ENCODE assay signal across 9 cellular contexts in the genomic region with DNA sequence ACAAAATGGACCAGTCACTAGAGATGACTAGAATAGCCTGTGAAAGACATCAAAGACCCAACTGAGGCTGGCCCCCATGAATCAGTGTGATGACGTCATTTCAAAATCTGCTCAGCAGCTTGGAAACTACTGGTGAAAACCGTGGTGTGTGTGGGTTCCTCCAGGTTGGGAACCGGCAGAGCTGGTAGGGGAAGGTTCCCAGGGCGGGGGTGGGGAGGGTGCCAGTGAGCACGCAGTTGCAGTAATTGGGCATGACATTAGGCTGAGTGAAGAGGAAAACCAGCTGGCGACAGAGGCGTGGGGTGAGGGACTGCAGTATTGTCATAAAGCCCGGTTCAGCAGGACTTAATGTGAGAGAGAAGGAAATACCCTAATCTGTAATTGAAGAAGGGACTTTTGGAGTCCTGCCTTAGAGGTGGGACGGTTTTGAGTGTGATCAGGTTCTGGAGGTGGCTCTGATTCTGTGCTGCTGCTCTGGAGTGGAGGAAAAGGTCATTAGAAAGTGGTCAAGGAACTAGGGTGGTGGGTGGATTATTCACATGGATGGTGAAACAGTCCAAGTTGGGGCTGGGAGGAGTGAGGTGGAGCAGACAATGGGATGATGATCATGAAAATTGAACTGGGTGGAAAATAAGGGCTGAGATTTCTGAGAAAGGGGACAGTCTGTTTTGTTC. TPM values are rescaled to one million over a fixed set of nuclear protein-coding genes. Genes with fewer than 3 reads are reported as not detected.
DNase-seq lines count a peak whose midpoint lies in the region; ATAC-seq, FAIRE-seq and TF ChIP-seq lines count a peak whose summit lies in the region.
"Had no signal": no experiment of that assay in that cellular context is flagged by ENCODE, and none has a peak within 500 bp of the region (broad histone marks: within the 10 kb centered on the region; RNA-seq: fewer than 3 reads in every experiment).

No MANE protein-coding gene starts in this region.

- H2AFZ ChIP-seq in GM12878 (ENCODE audit: control insufficient read depth, low read depth, low read length): peak overlapping the region; percentile 46; the same call in 1 of the 2 replicates
- H2AFZ ChIP-seq in neural progenitor cell (replicated peaks): no peak overlapping the region

- TF ChIP-seq EP300 in GM12878 (IDR thresholded peaks at IDR 0.05; ENCODE audit: borderline replicate concordance in 1 of 2, control insufficient read depth in 1 of 2, low read depth in 2 of 2, low read length in 2 of 2): peak in 1 of 2 experiments; percentile 16; a peak in 1 of 4 replicates

- CTCF ChIA-PET in Calu3 (lab: Charles Lee) (interaction anchor here (0.9 to 2.7 kb wide), 3 partner anchors 213 to 395 kb away, joined by 3 to 34 read pairs (median 4); no protein-coding TSS in a partner anchor), GM12878 (lab: Yijun Ruan, JAX) (interaction anchor here (0.5 to 6.7 kb wide), 29 partner anchors 12 to 739 kb away, joined by 3 to 217 read pairs (median 3); partner anchors contain the start of gene PLEKHG1)

- intact Hi-C loops in Calu3 (cut with micrococcal nuclease; ENCODE audit: unreplicated experiment) (loop anchor here (5.0 to 10.0 kb wide), 4 partner anchors 91 to 321 kb away; no protein-coding TSS in a partner anchor), GM12878 (cut with micrococcal nuclease; ENCODE audit: unreplicated experiment) (loop anchor here (1.0 to 10.0 kb wide), 4 partner anchors 93 to 879 kb away; no protein-coding TSS in a partner anchor)

- H3K27ac ChIP-seq in GM12878 (ENCODE audit: control insufficient read depth, insufficient read depth) (peak overlapping the region; percentile 79), neural progenitor cell (no peak overlapping the region)
- H3K27ac ChIP-seq: HL-60 had no signal

- RAD21 ChIA-PET in GM12878 (lab: Charles Lee; ENCODE audit: unreplicated experiment): interaction anchor here (0.6 to 5.5 kb wide), 23 partner anchors 11 to 733 kb away, joined by 3 to 130 read pairs (median 4); no protein-coding TSS in a partner anchor

- H3K4me3 ChIP-seq in GM12878: no peak overlapping the region
- no peak overlapping the region for H3K4me3 ChIP-seq in neural progenitor cell

- H3K4me2 ChIP-seq in GM12878 (ENCODE audit: control insufficient read depth, insufficient read depth) (peak overlapping the region; percentile 52), neural progenitor cell (no peak overlapping the region)

- H3F3A ChIP-seq in neural progenitor cell (ENCODE audit: low read depth): no peaks in the 10 kb centered on the region

- peak; percentile 86 for FAIRE-seq in GM12878 (lab: Jason Lieb, UNC)

- 0 out of 2 replicates have a peak, but pooled peaks have one; percentile 9 for TF ChIP-seq RAD21 in GM12878 (IDR thresholded peaks at IDR 0.05; ENCODE audit: insufficient read depth, low read depth, low read length)

- H3K9ac ChIP-seq in GM12878 (ENCODE audit: control insufficient read depth, insufficient read depth, low read length) (peak overlapping the region; percentile 54; the same call in 1 of the 2 replicates), neural progenitor cell (no peak overlapping the region)

- DNase-seq in Calu3: peak; percentile 9
- peak; percentile 78 for DNase-seq in GM12878 (ENCODE audit: low read depth, low spot score)
- DNase-seq in neural progenitor cell (ENCODE audit: low spot score): no peak
- DNase-seq in hippocampal formation (lab: John Stamatoyannopoulos, UW): no peak
- DNase-seq in activated gamma-delta T cell (lab: John Stamatoyannopoulos, UW): no peak
- DNase-seq in NCI-H1105 treated with DMSO at 0.1 percent for 48 hours (lab: John Stamatoyannopoulos, UW): no peak

- peaks cover 28% of the 10 kb centered on the region for H3K4me1 Mint-ChIP-seq in Calu3 (ENCODE audit: low read depth, unreplicated experiment)
- H3K4me1 Mint-ChIP-seq in neural progenitor cell: peaks cover 20% of the 10 kb centered on the region

- in situ Hi-C loops in GM12878 (cut with MboI): loop anchor here (5.0 to 10.0 kb wide), 4 partner anchors 396 to 879 kb away; no protein-coding TSS in a partner anchor

- TF ChIP-seq POLR2A in GM12878 (IDR thresholded peaks at IDR 0.05; ENCODE audit: low read depth, low read length): no peak

- H3K9me3 Mint-ChIP-seq in Calu3 (ENCODE audit: low read depth, unreplicated experiment) (no peaks in the 10 kb centered on the region), neural progenitor cell (no peaks in the 10 kb centered on the region)

- peaks cover 19% of the 10 kb centered on the region for H3K4me1 ChIP-seq in GM12878 (ENCODE audit: control insufficient read depth, insufficient read depth, low read length)
- H3K4me1 ChIP-seq in neural progenitor cell: no peaks in the 10 kb centered on the region

- no peaks in the 10 kb centered on the region; a peak in 2 of 4 replicates for H3K36me3 ChIP-seq in GM12878 (ENCODE audit: control insufficient read depth in 2 of 2, insufficient read depth in 2 of 2, low read length in 1 of 2)
- H3K36me3 ChIP-seq in neural progenitor cell: no peaks in the 10 kb centered on the region

- no peaks in the 10 kb centered on the region for H3K79me2 ChIP-seq in GM12878 (ENCODE audit: control insufficient read depth, insufficient read depth, low read length)
- H3K79me2 ChIP-seq in neural progenitor cell (ENCODE audit: low read depth): no peaks in the 10 kb centered on the region

- BruUV-seq in Calu3 (replicated peaks; lab: Mats Ljungman, UMichigan): no TSS peak
- no TSS peak for BruUV-seq in GM12878 (replicated peaks; lab: Mats Ljungman, UMichigan)

- H3K27me3 Mint-ChIP-seq in Calu3 (ENCODE audit: unreplicated experiment) (no peaks in the 10 kb centered on the region), neural progenitor cell (ENCODE audit: insufficient read depth, low read depth) (peaks cover 6% of the 10 kb centered on the region)

- H3K36me3 Mint-ChIP-seq in Calu3 (ENCODE audit: insufficient read depth, unreplicated experiment): peaks cover 24% of the 10 kb centered on the region
- H3K36me3 Mint-ChIP-seq in neural progenitor cell: peaks cover 55% of the 10 kb centered on the region

- POLR2A ChIA-PET in GM12878 (lab: Charles Lee): interaction anchor here (0.6 to 1.4 kb wide), 5 partner anchors 163 to 1486 kb away, joined by 3 to 6 read pairs (median 5); no protein-coding TSS in a partner anchor

- TF ChIP-seq CTCF in Calu3 (IDR thresholded peaks at IDR 0.05; ENCODE audit: unreplicated experiment) (no peak), GM12878 (IDR thresholded peaks at IDR 0.05 in 2 of 3, conservative IDR thresholded peaks at IDR 0.05 in 1 of 3; ENCODE audit: control insufficient read depth in 2 of 3, extremely low read depth in 1 of 3, insufficient read depth in 1 of 3, low read depth in 3 of 3, low read length in 3 of 3) (no peak), neural progenitor cell (IDR thresholded peaks at IDR 0.05) (no peak)

- no peaks in the 10 kb centered on the region for H4K20me1 ChIP-seq in GM12878 (ENCODE audit: control insufficient read depth, insufficient read depth)
- H4K20me1 ChIP-seq in neural progenitor cell (ENCODE audit: low read depth): no peaks in the 10 kb centered on the region

- H3K27me3 ChIP-seq in GM12878 (replicated peaks in 1 of 2; ENCODE audit: control insufficient read depth in 2 of 2, insufficient read depth in 2 of 2, low read length in 1 of 2): no peaks in the 10 kb centered on the region
- no peaks in the 10 kb centered on the region for H3K27me3 ChIP-seq in neural progenitor cell

- SMC1A ChIA-PET in GM12878 (lab: Charles Lee; ENCODE audit: uncharacterized antibody, unreplicated experiment): interaction anchor here (0.6 to 6.1 kb wide), 27 partner anchors 10 to 734 kb away, joined by 3 to 142 read pairs (median 3); partner anchors contain the start of gene PLEKHG1

- ATAC-seq in GM19463 (IDR thresholded peaks at IDR 0.05; ENCODE audit: unreplicated experiment): peak; percentile 71
- peak; percentile 64 for ATAC-seq in HG03571 (IDR thresholded peaks at IDR 0.05; ENCODE audit: unreplicated experiment)
- ATAC-seq in GM12878: peak; percentile 81

- H3K27ac Mint-ChIP-seq in Calu3 (ENCODE audit: unreplicated experiment) (peak overlapping the region; percentile 66), neural progenitor cell (peak overlapping the region; percentile 65)

- WGBS in GM12878 (ENCODE audit: insufficient coverage, insufficient replicate concordance, low lambda C conversion rate, missing lambda C conversion rate): 1% methylated on average over 9 of the region's 9 CpGs

- H3K9me3 ChIP-seq in GM12878 (replicated peaks; ENCODE audit: control insufficient read depth, insufficient read depth, low read length) (no peaks in the 10 kb centered on the region), neural progenitor cell (ENCODE audit: low read depth) (no peaks in the 10 kb centered on the region)

- H3K4me3 Mint-ChIP-seq in Calu3 (ENCODE audit: low read depth, unreplicated experiment) (peak overlapping the region; percentile 45), neural progenitor cell (no peak overlapping the region)

TF ChIP-seq in GM12878, 131 proteins besides CTCF, POLR2A, EP300 and RAD21 (continues in another document):
- TF ChIP-seq, protein P1, sequence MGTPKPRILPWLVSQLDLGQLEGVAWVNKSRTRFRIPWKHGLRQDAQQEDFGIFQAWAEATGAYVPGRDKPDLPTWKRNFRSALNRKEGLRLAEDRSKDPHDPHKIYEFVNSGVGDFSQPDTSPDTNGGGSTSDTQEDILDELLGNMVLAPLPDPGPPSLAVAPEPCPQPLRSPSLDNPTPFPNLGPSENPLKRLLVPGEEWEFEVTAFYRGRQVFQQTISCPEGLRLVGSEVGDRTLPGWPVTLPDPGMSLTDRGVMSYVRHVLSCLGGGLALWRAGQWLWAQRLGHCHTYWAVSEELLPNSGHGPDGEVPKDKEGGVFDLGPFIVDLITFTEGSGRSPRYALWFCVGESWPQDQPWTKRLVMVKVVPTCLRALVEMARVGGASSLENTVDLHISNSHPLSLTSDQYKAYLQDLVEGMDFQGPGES (IDR thresholded peaks at IDR 0.05): no peak

RNA-seq across cellular contexts. Expression of gene MTHFD1L, which starts 52.0 kb away (rescaled TPM):
- total RNA-seq in Calu3 (2022) (37.2 and 47.8 TPM in 2 replicates), GM12878 (2014; rRNA removed) (23.0 and 24.3 TPM in 2 replicates), GM12878 (2014; rRNA removed; fragmentation: Illumina TruSeq; extraction: Trizol) (30.9 and 32.3 TPM in 2 replicates), GM12878 (2021) (69.1 and 75.5 TPM in 2 replicates), neural progenitor cell (ENCODE audit: low replicate concordance) (26.3 and 32.5 TPM in 2 replicates)
- total RNA-seq in GM12878 (2013; cell fraction: nucleolus; rRNA removed): 80.7 and 85.3 TPM in 2 replicates
- 22.1 TPM for polyA plus RNA-seq in GM12878 (2011; ENCODE audit: low read depth)
- polyA plus RNA-seq in GM12878 (2011; rRNA removed) (48.1 and 62.7 TPM in 2 replicates), GM12878 (2014; fragmentation: Illumina TruSeq; extraction: Trizol) (39.0 and 39.5 TPM in 2 replicates), GM12878 (2014; fragmentation: Nextera tagmentation; extraction: Ambion mirVana) (10 to 100 TPM; 15.6 to 21.8 TPM), GM12878 (2014; rRNA removed) (25.2 and 27.8 TPM in 2 replicates), GM12878 (2016; fragmentation: Nextera tagmentation; extraction: Ambion mirVana) (10 to 100 TPM; 11.7 to 46.7 TPM)
- 30.8 and 36.2 TPM in 2 replicates for polyA plus RNA-seq in GM12878 (2011; cell fraction: cytosol; rRNA removed)
- 32.6 and 39.7 TPM in 2 replicates for polyA plus RNA-seq in GM12878 (2011; cell fraction: nucleus; rRNA removed)
- 27.5 and 36.5 TPM in 2 replicates for polyA plus RNA-seq in GM12878 (2012)
- polyA minus RNA-seq in GM12878 (2011; rRNA and poly(A)+ RNA removed): 46.3 and 55.4 TPM in 2 replicates
- 14.4 and 20.5 TPM in 2 replicates for polyA minus RNA-seq in GM12878 (2011; cell fraction: cytosol; rRNA and poly(A)+ RNA removed)
- 33.1 and 50.9 TPM in 2 replicates for polyA minus RNA-seq in GM12878 (2011; cell fraction: nucleus; rRNA and poly(A)+ RNA removed)

Comparison
In these comparisons a context has a peak if more than half of its experiments do, and no peak if none do; other contexts are left out.
1. DNase-seq: peak in Calu3 (single experiment) and GM12878 (single experiment); none in neural progenitor cell (single experiment), hippocampal formation (0 of 2), activated gamma-delta T cell (single experiment) and NCI-H1105 treated with DMSO at 0.1 percent for 48 hours (single experiment).
2. Peak in every context shown above with its lines, with median percentiles within 50 percentile points of each other: ATAC-seq.